In genomic region chr2:229910832-229911412, GRCh38 we compare ENCODE assay signal across 9 cellular contexts. TPM values are rescaled to one million over a fixed set of nuclear protein-coding genes. Genes with fewer than 3 reads are reported as not detected.
DNase-seq lines count a peak whose midpoint lies in the region; ATAC-seq and TF ChIP-seq lines count a peak whose summit lies in the region.
"Had no signal": no experiment of that assay in that cellular context is flagged by ENCODE, and none has a peak within 500 bp of the region (broad histone marks: within the 10 kb centered on the region; RNA-seq: fewer than 3 reads in every experiment).

No MANE protein-coding gene starts in this region.

- peak overlapping the region; percentile 2 for H3K27ac ChIP-seq in CD4-positive, alpha-beta memory T cell (ENCODE audit: low read depth, low read length)
- H3K27ac ChIP-seq in sigmoid colon = no peak overlapping the region
- H3K27ac ChIP-seq: skin epidermis had no signal

- intact Hi-C loops in CD4-positive, alpha-beta memory T cell (cut with micrococcal nuclease) = loop anchor here (1.0 kb wide), 2 partner anchors 9 to 110 kb away; no protein-coding TSS in a partner anchor
- intact Hi-C loops in sigmoid colon (cut with DNase I) = no loop called here

- peak overlapping the region in 4 of 8 donors; percentile 17 to 43 (median 30) for H3K4me3 Mint-ChIP-seq in CD4-positive, alpha-beta memory T cell
- no peak overlapping the region for H3K4me3 Mint-ChIP-seq in T-helper 2 cell treated with Interferon-gamma antibody and Interleukin-4, amounts not matched to agents 5 μg/mL and 100 μg/mL, for 36 hours

- CTCF ChIA-PET in CD4-positive, alpha-beta memory T cell (lab: Charles Lee; ENCODE audit: partially characterized antibody) = interaction anchor here (0.8 to 6.1 kb wide), 25 partner anchors 8 to 700 kb away, joined by 3 to 142 read pairs (median 5); partner anchors contain the start of genes FBXO36 and TRIP12

- no peaks in the 10 kb centered on the region for H3K9me3 ChIP-seq in CD4-positive, alpha-beta memory T cell (ENCODE audit: control insufficient read depth in 1 of 2, low read length in 2 of 2)
- H3K9me3 ChIP-seq in sigmoid colon = no peaks in the 10 kb centered on the region

- no peak for TF ChIP-seq POLR2A in sigmoid colon (IDR thresholded peaks at IDR 0.05)

- peaks cover 4% of the 10 kb centered on the region for H3K36me3 ChIP-seq in CD4-positive, alpha-beta memory T cell (ENCODE audit: insufficient read depth, low read length)
- H3K36me3 ChIP-seq in sigmoid colon = peaks cover 0 to 19% (median 0%) of the 10 kb centered on the region in 4 donors

- 22 to 59% methylated on average over 1 of the region's 1 CpG for WGBS in sigmoid colon, 2 donors

- POLR2A ChIA-PET in CD4-positive, alpha-beta memory T cell (lab: Charles Lee; ENCODE audit: partially characterized antibody) = interaction anchor here (1.2 to 4.0 kb wide), 4 partner anchors 8 to 110 kb away, joined by 6 to 27 read pairs (median 10); partner anchors contain the start of genes FBXO36 and TRIP12

- peak overlapping the region in 6 of 7 donors; percentile 28 to 78 (median 48) for H3K27ac Mint-ChIP-seq in CD4-positive, alpha-beta memory T cell
- H3K27ac Mint-ChIP-seq in T-helper 2 cell treated with Interferon-gamma antibody and Interleukin-4, amounts not matched to agents 5 μg/mL and 100 μg/mL, for 36 hours = peak overlapping the region; percentile 48

- H3K27me3 Mint-ChIP-seq in CD4-positive, alpha-beta memory T cell = no peaks in the 10 kb centered on the region
- no peaks in the 10 kb centered on the region for H3K27me3 Mint-ChIP-seq in T-helper 2 cell treated with Interferon-gamma antibody and Interleukin-4, amounts not matched to agents 5 μg/mL and 100 μg/mL, for 36 hours (ENCODE audit: low read depth)

- peaks cover 32 to 60% (median 43%) of the 10 kb centered on the region in 4 donors for H3K4me1 Mint-ChIP-seq in CD4-positive, alpha-beta memory T cell
- H3K4me1 Mint-ChIP-seq in T-helper 2 cell treated with Interferon-gamma antibody and Interleukin-4, amounts not matched to agents 5 μg/mL and 100 μg/mL, for 36 hours (ENCODE audit: low read depth) = peaks cover 31% of the 10 kb centered on the region

- DNase-seq in CD4-positive, alpha-beta memory T cell = peak in 4 of 5 donors; percentile 22 to 35 (median 30)
- no peak for DNase-seq in T-helper 2 cell treated with Interferon-gamma antibody and Interleukin-4, amounts not matched to agents 5 μg/mL and 100 μg/mL, for 36 hours (ENCODE audit: low spot score)
- peak; percentile 55 for DNase-seq in iPS-NIHi7 (ENCODE audit: extremely low spot score)
- DNase-seq in sigmoid colon = no peak
- DNase-seq in GDM1 (lab: John Stamatoyannopoulos, UW) = no peak
- no peak for DNase-seq in AG08395 (ENCODE audit: low spot score)

- no peaks in the 10 kb centered on the region for H3K9me3 Mint-ChIP-seq in CD4-positive, alpha-beta memory T cell
- H3K9me3 Mint-ChIP-seq in T-helper 2 cell treated with Interferon-gamma antibody and Interleukin-4, amounts not matched to agents 5 μg/mL and 100 μg/mL, for 36 hours = no peaks in the 10 kb centered on the region

- no peak for TF ChIP-seq EP300 in sigmoid colon (IDR thresholded peaks at IDR 0.05)

- H3K27me3 ChIP-seq in CD4-positive, alpha-beta memory T cell (ENCODE audit: insufficient read depth, low read length) = no peaks in the 10 kb centered on the region
- H3K27me3 ChIP-seq in sigmoid colon = no peaks in the 10 kb centered on the region

- H3K4me3 ChIP-seq in CD4-positive, alpha-beta memory T cell (ENCODE audit: low read length in 2 of 2) = no peak overlapping the region
- no peak overlapping the region for H3K4me3 ChIP-seq in sigmoid colon
- H3K4me3 ChIP-seq: skin epidermis had no signal

- ATAC-seq in GM18861 (IDR thresholded peaks at IDR 0.05; ENCODE audit: unreplicated experiment) (peak; percentile 67), HG03196 (IDR thresholded peaks at IDR 0.05; ENCODE audit: unreplicated experiment) (peak; percentile 73)

- TF ChIP-seq CTCF in sigmoid colon (IDR thresholded peaks at IDR 0.05) = no peak

- peaks cover 8 to 22% of the 10 kb centered on the region in 2 donors for H3K36me3 Mint-ChIP-seq in CD4-positive, alpha-beta memory T cell
- peaks cover 9% of the 10 kb centered on the region for H3K36me3 Mint-ChIP-seq in T-helper 2 cell treated with Interferon-gamma antibody and Interleukin-4, amounts not matched to agents 5 μg/mL and 100 μg/mL, for 36 hours (ENCODE audit: low read depth)

- H3K4me1 ChIP-seq in CD4-positive, alpha-beta memory T cell (ENCODE audit: insufficient read depth, low read length) = peaks cover 65% of the 10 kb centered on the region
- peaks cover 0 to 68% (median 28%) of the 10 kb centered on the region in 4 donors for H3K4me1 ChIP-seq in sigmoid colon

RNA-seq across cellular contexts. Expression of gene TRIP12, which starts 10.9 kb away (rescaled TPM):
- 100 to 1,000 TPM; 218 to 224 TPM for total RNA-seq in CD4-positive, alpha-beta memory T cell
- 10 to 100 TPM; 14.5 to 51.5 TPM for polyA plus RNA-seq in CD4-positive, alpha-beta memory T cell
- 100 to 1,000 TPM; 144 to 168 (median 159) TPM for total RNA-seq in sigmoid colon
- 10 to 100 TPM; 20.4 to 49.5 (median 23.8) TPM for polyA plus RNA-seq in sigmoid colon

RNA-seq across cellular contexts. Expression of gene FBXO36, which starts 11.4 kb away (rescaled TPM):
- total RNA-seq in CD4-positive, alpha-beta memory T cell = under 1 TPM; 0.55 to 0.75 TPM
- polyA plus RNA-seq in CD4-positive, alpha-beta memory T cell = 1 to 10 TPM in 1 of 2 donors, under 1 TPM in 1; 0.56 to 2.2 TPM
- total RNA-seq in sigmoid colon = 1 to 10 TPM; 2.9 to 3.5 (median 3.1) TPM
- 1 to 10 TPM in 1 of 3 donors, under 1 TPM in 2; 0.90 to 2.4 (median 0.92) TPM for polyA plus RNA-seq in sigmoid colon

Comparison
In these comparisons a context has a peak if more than half of its experiments do, and no peak if none do; other contexts are left out.
1. DNase-seq: peak in CD4-positive, alpha-beta memory T cell (4 of 5) and iPS-NIHi7 (single experiment); none in T-helper 2 cell treated with Interferon-gamma antibody and Interleukin-4, amounts not matched to agents 5 μg/mL and 100 μg/mL, for 36 hours (single experiment), sigmoid colon (single experiment), GDM1 (single experiment) and AG08395 (single experiment).